In the genomic region with DNA sequence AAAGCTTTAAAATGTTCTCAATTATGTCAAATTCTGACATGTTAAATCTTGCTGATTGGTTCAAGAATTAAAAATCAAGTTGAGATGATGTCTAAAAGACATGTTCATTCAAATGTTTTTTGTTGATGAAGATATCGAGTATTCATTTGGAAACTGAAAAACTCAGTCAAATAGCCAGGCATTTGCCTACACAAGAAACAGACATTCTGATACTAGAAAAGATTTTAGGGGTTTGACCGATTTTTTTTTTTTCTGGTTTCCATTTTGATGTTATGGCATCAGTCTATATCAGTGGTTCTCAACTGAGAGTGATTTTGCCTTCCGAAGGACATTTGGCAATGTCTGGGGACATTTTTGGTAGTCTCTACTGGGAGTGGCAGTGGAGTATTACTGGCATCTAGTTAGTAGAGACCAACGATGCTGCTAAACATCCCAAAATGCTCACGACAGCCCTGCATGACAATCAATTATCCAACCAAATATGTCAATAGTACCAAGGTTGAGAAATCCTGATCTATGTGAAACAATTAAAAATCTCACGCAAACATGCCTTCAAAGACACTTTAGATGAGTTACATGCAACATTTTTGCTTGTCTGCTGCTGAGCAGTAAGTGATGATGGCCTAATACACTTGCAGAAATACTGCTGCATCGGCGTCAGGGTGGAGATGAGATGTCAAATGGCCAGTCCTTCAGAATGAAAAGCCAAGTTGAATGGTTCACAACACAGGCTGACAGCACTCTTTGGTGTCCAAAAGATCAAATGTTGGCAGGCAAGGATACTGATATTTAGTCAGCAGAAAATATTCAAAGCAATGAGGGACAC, we compare ENCODE assay signal across 13 cellular contexts. TPM values are rescaled to one million over a fixed set of nuclear protein-coding genes. Genes with fewer than 3 reads are reported as not detected.
A peak's percentile ranks its signal among the peaks of the same experiment; 100 is the strongest.
DNase-seq lines count a peak whose midpoint lies in the region; ATAC-seq, FAIRE-seq and TF ChIP-seq lines count a peak whose summit lies in the region.
"Had no signal": no experiment of that assay in that cellular context is flagged by ENCODE, and none has a peak within 500 bp of the region (broad histone marks: within the 10 kb centered on the region; RNA-seq: fewer than 3 reads in every experiment).

No MANE protein-coding gene starts in this region.

- POLR2A ChIA-PET in activated CD4-positive, alpha-beta memory T cell treated with anti-CD3 and anti-CD28 coated beads for 36 hours (lab: Charles Lee) = interaction anchor here (0.8 to 1.6 kb wide), 3 partner anchors 8 to 13 kb away, joined by 3 to 5 read pairs (median 3); partner anchors contain the start of gene RASGRP3

- no peaks in the 10 kb centered on the region for H3K4me1 ChIP-seq in pancreas

- peaks cover 8% of the 10 kb centered on the region for H3K36me3 Mint-ChIP-seq in activated CD4-positive, alpha-beta memory T cell treated with anti-CD3 and anti-CD28 coated beads for 36 hours

- no peaks in the 10 kb centered on the region for H3K9me3 ChIP-seq in pancreas

- no peak for FAIRE-seq in pancreas (lab: Jason Lieb, UNC)

- peak overlapping the region; percentile 66 for H3K27ac Mint-ChIP-seq in activated CD4-positive, alpha-beta memory T cell treated with anti-CD3 and anti-CD28 coated beads for 36 hours
- H3K27ac Mint-ChIP-seq: HFFc6 had no signal

- H3K4me3 Mint-ChIP-seq in activated CD4-positive, alpha-beta memory T cell treated with anti-CD3 and anti-CD28 coated beads for 36 hours = no peak overlapping the region
- H3K4me3 Mint-ChIP-seq: HFFc6 had no signal

- CTCF ChIA-PET in activated CD4-positive, alpha-beta memory T cell treated with anti-CD3 and anti-CD28 coated beads for 36 hours (lab: Charles Lee) = interaction anchor here (0.6 to 2.4 kb wide), 5 partner anchors 8 to 94 kb away, joined by 3 to 10 read pairs (median 3); partner anchors contain the start of gene RASGRP3

- no peaks in the 10 kb centered on the region for H3K36me3 ChIP-seq in pancreas
- H3K36me3 ChIP-seq: SJSA1, tibial artery had no signal

- H3K4me3 ChIP-seq in pancreas (no peak overlapping the region), foreskin fibroblast (ENCODE audit: low read depth in 1 of 2, low read length in 2 of 2) (no peak overlapping the region)
- H3K4me3 ChIP-seq: SJSA1, tibial artery had no signal

- no peak overlapping the region for H3K27ac ChIP-seq in pancreas
- H3K27ac ChIP-seq: SJSA1, tibial artery had no signal

- H3K9me3 Mint-ChIP-seq in activated CD4-positive, alpha-beta memory T cell treated with anti-CD3 and anti-CD28 coated beads for 36 hours = peaks cover 3% of the 10 kb centered on the region

- H3K27me3 Mint-ChIP-seq in activated CD4-positive, alpha-beta memory T cell treated with anti-CD3 and anti-CD28 coated beads for 36 hours = peaks cover 13% of the 10 kb centered on the region

- TF ChIP-seq CTCF in pancreas (IDR thresholded peaks at IDR 0.05) (no peak), foreskin fibroblast (IDR thresholded peaks at IDR 0.05; ENCODE audit: low read depth, low read length) (no peak)

- WGBS in pancreas, 2 donors = 77 to 92% methylated on average over 8 of the region's 8 CpGs

- peaks cover 37% of the 10 kb centered on the region for H3K4me1 Mint-ChIP-seq in activated CD4-positive, alpha-beta memory T cell treated with anti-CD3 and anti-CD28 coated beads for 36 hours (ENCODE audit: low read depth)

- no peak for DNase-seq in activated CD4-positive, alpha-beta memory T cell treated with anti-CD3 and anti-CD28 coated beads for 36 hours
- DNase-seq in pancreas (no peak), NCI-H1092 (lab: John Stamatoyannopoulos, UW) (no peak), DMS153 treated with DMSO at 0.1 percent for 48 hours (lab: John Stamatoyannopoulos, UW; ENCODE audit: unreplicated experiment) (no peak), foreskin fibroblast (no peak)
- DNase-seq: activated CD8-positive, alpha-beta memory T cell treated with anti-CD3 and anti-CD28 coated beads, Interleukin-2, amount 50 U/mL, for 48 hours; HFFc6; NCI-H146; tibial artery had no signal

- ATAC-seq in GM18502 (IDR thresholded peaks at IDR 0.05; ENCODE audit: poor library complexity, unreplicated experiment) (peak; percentile 44), GM19452 (IDR thresholded peaks at IDR 0.05; ENCODE audit: unreplicated experiment) (peak; percentile 43), HG02981 (IDR thresholded peaks at IDR 0.05; ENCODE audit: unreplicated experiment) (peak; percentile 63), pancreas (no peak)

- intact Hi-C loops in activated CD4-positive, alpha-beta memory T cell treated with anti-CD3 and anti-CD28 coated beads for 36 hours (cut with micrococcal nuclease) = loop anchor here (1.0 kb wide), 3 partner anchors 8 to 217 kb away; partner anchors contain the start of gene RASGRP3
- intact Hi-C loops in pancreas (cut with DNase I) = no loop called here

- no peaks in the 10 kb centered on the region for H3K27me3 ChIP-seq in pancreas
- H3K27me3 ChIP-seq: SJSA1, tibial artery had no signal

RNA-seq across cellular contexts. Expression of gene RASGRP3, which starts 12.5 kb away (rescaled TPM):
- 1 to 10 TPM; 1.2 to 1.9 TPM for total RNA-seq in activated CD4-positive, alpha-beta memory T cell treated with anti-CD3 and anti-CD28 coated beads for 36 hours
- 10 to 100 TPM in 2 of 6 donors, 1 to 10 TPM in 3, under 1 TPM in 1; 0.92 to 14.9 (median 3.0) TPM for total RNA-seq in pancreas
- 1 to 10 TPM; 2.1 to 3.4 TPM for polyA plus RNA-seq in pancreas

Comparison
In these comparisons a context has a peak if more than half of its experiments do, and no peak if none do; other contexts are left out.
1. ATAC-seq: peak in GM18502 (single experiment), GM19452 (single experiment) and HG02981 (single experiment); none in pancreas (0 of 4).